In the genomic region with DNA sequence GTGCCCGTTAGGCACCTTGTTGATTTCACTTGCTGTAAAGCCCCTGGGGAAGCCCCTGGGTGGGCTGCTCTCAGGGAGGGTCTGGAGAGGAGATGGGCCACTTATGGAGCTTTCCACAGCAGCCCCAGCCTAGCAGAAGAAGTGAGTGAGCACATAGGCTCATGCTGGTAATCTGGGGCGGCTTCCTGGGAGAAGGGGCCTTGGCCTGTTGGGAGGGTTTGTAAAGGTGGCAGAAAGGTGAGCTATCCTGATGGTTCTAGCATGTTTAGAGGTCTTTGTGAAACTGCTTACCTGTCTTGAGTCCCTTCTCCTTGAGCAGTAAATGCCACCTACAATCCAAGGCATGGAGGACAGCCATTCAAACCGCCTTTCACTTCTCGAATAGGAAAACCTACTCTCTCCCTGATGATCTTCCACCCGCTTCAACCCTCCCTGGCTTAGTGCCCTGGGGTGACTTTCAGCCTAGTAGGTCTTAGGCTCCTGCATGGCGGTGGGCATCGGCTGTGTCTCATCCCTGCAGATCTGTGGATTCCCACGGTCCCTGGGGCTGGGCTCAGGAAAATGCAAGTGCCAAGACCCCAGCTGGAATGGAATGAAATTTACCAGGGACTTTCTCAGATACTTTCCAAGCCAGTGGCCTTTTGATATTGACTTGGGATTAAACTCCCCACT, we compare ENCODE assay signal across 20 cellular contexts.
DNase-seq lines count a peak whose midpoint lies in the region; ATAC-seq and TF ChIP-seq lines count a peak whose summit lies in the region.
"Had no signal": no experiment of that assay in that cellular context is flagged by ENCODE, and none has a peak within 500 bp of the region (broad histone marks: within the 10 kb centered on the region; RNA-seq: fewer than 3 reads in every experiment).

No MANE protein-coding gene starts in this region.

- POLR2A ChIA-PET in activated CD8-positive, alpha-beta T cell treated with anti-CD3 and anti-CD28 coated beads for 36 hours (lab: Charles Lee), result interaction anchor here (0.7 to 1.0 kb wide), 6 partner anchors 9 to 89 kb away, joined by 3 to 4 read pairs (median 3); no protein-coding TSS in a partner anchor
- POLR2A ChIA-PET in activated CD8-positive, alpha-beta T cell treated with anti-CD3 and anti-CD28 coated beads, Interleukin-2, amount 10 ng/mL, durations not matched to agents 7 days and 5 days (lab: Charles Lee), result no interaction called here
- POLR2A ChIA-PET in CD4-positive, alpha-beta memory T cell (lab: Charles Lee; ENCODE audit: partially characterized antibody), result no interaction called here

- H3K4me1 ChIP-seq in CD4-positive, alpha-beta memory T cell (ENCODE audit: insufficient read depth, low read length), result peaks cover 27% of the 10 kb centered on the region

- no peak overlapping the region for H3K4me3 ChIP-seq in CD4-positive, alpha-beta memory T cell (ENCODE audit: low read length in 2 of 2)

- intact Hi-C loops in activated CD8-positive, alpha-beta T cell treated with anti-CD3 and anti-CD28 coated beads for 36 hours (cut with micrococcal nuclease), result loop anchor here (10.0 kb wide), 1 partner anchor 82 kb away; no protein-coding TSS in a partner anchor
- intact Hi-C loops in CD4-positive, alpha-beta memory T cell (cut with micrococcal nuclease), result no loop called here
- intact Hi-C loops in posterior vena cava (cut with DNase I), result no loop called here

- CTCF ChIA-PET in activated CD8-positive, alpha-beta T cell treated with anti-CD3 and anti-CD28 coated beads for 36 hours (lab: Charles Lee), result interaction anchor here (0.8 to 1.7 kb wide), 3 partner anchors 10 to 19 kb away, joined by 3 to 5 read pairs (median 3); no protein-coding TSS in a partner anchor
- CTCF ChIA-PET in activated CD8-positive, alpha-beta T cell treated with anti-CD3 and anti-CD28 coated beads, Interleukin-2, amount 10 ng/mL, durations not matched to agents 7 days and 5 days (lab: Charles Lee), result interaction anchor here (0.7 kb wide), 1 partner anchor 14 kb away, joined by 3 read pairs; no protein-coding TSS in a partner anchor
- CTCF ChIA-PET in CD4-positive, alpha-beta memory T cell (lab: Charles Lee; ENCODE audit: partially characterized antibody), result interaction anchor here (1.1 to 1.5 kb wide), 4 partner anchors 12 to 103 kb away, joined by 3 to 5 read pairs (median 4); no protein-coding TSS in a partner anchor

- H3K4me3 Mint-ChIP-seq in activated CD8-positive, alpha-beta T cell treated with anti-CD3 and anti-CD28 coated beads for 36 hours, result peak overlapping the region; percentile 40
- H3K4me3 Mint-ChIP-seq in activated CD8-positive, alpha-beta T cell treated with anti-CD3 and anti-CD28 coated beads, Interleukin-2, amount 10 ng/mL, durations not matched to agents 7 days and 5 days, result no peak overlapping the region
- H3K4me3 Mint-ChIP-seq in CD4-positive, alpha-beta memory T cell, result peak overlapping the region in 2 of 8 donors; percentile 2 to 35
- no peak overlapping the region for H3K4me3 Mint-ChIP-seq in chondrocyte (ENCODE audit: unreplicated experiment)

- H3K4me1 Mint-ChIP-seq in activated CD8-positive, alpha-beta T cell treated with anti-CD3 and anti-CD28 coated beads for 36 hours (ENCODE audit: low read depth), result peaks cover 62% of the 10 kb centered on the region
- H3K4me1 Mint-ChIP-seq in activated CD8-positive, alpha-beta T cell treated with anti-CD3 and anti-CD28 coated beads, Interleukin-2, amount 10 ng/mL, durations not matched to agents 7 days and 5 days (ENCODE audit: low read depth), result peaks cover 33% of the 10 kb centered on the region
- H3K4me1 Mint-ChIP-seq in CD4-positive, alpha-beta memory T cell, result peaks cover 39 to 60% (median 47%) of the 10 kb centered on the region in 4 donors
- peaks cover 57% of the 10 kb centered on the region for H3K4me1 Mint-ChIP-seq in chondrocyte (ENCODE audit: low read depth)

- no peaks in the 10 kb centered on the region for H3K27me3 ChIP-seq in CD4-positive, alpha-beta memory T cell (ENCODE audit: insufficient read depth, low read length)

- no peak for DNase-seq in activated CD8-positive, alpha-beta T cell treated with anti-CD3 and anti-CD28 coated beads for 36 hours
- no peak for DNase-seq in activated CD8-positive, alpha-beta T cell treated with anti-CD3 and anti-CD28 coated beads, Interleukin-2, amount 10 ng/mL, durations not matched to agents 7 days and 5 days
- DNase-seq in CD4-positive, alpha-beta memory T cell, result no peak
- no peak for DNase-seq in chondrocyte (ENCODE audit: low spot score)
- peak; percentile 31 for DNase-seq in posterior vena cava (ENCODE audit: low spot score)
- DNase-seq in dedifferentiated amniotic fluid mesenchymal stem cell (ENCODE audit: extremely low spot score), result no peak
- no peak for DNase-seq in hepatic stellate cell (ENCODE audit: low spot score)
- DNase-seq in cerebellar nuclear complex (lab: John Stamatoyannopoulos, UW), result no peak
- DNase-seq: activated CD4-positive, alpha-beta T cell treated with anti-CD3 and anti-CD28 coated beads, Interleukin-2, amount 50 U/mL, for 4 hours; activated CD8-positive, alpha-beta memory T cell treated with anti-CD3 and anti-CD28 coated beads, Interleukin-2, amount 50 U/mL, for 48 hours; dermis blood vessel endothelial cell; DMS53; mesendoderm; NCI-H1092; NCI-H187; NCI-H526; NK-92 treated with Interleukin-12 subunit alpha and Interleukin-12 subunit beta, amount 100 ng/mL, for 24 hours; stimulated activated naive CD8-positive, alpha-beta T cell treated with anti-CD3 and anti-CD28 coated beads, Interleukin-15, Interleukin-2, amounts not matched to agents 100 U/mL and 50 U/mL, for 24 hours; SW 1271 had no signal

- H3K36me3 ChIP-seq in CD4-positive, alpha-beta memory T cell (ENCODE audit: insufficient read depth, low read length), result no peaks in the 10 kb centered on the region

- H3K27me3 Mint-ChIP-seq in activated CD8-positive, alpha-beta T cell treated with anti-CD3 and anti-CD28 coated beads for 36 hours, result no peaks in the 10 kb centered on the region
- peaks cover 6% of the 10 kb centered on the region for H3K27me3 Mint-ChIP-seq in activated CD8-positive, alpha-beta T cell treated with anti-CD3 and anti-CD28 coated beads, Interleukin-2, amount 10 ng/mL, durations not matched to agents 7 days and 5 days (ENCODE audit: low read depth)
- H3K27me3 Mint-ChIP-seq in CD4-positive, alpha-beta memory T cell, result no peaks in the 10 kb centered on the region
- H3K27me3 Mint-ChIP-seq in chondrocyte (ENCODE audit: low read depth), result no peaks in the 10 kb centered on the region

- H3K36me3 Mint-ChIP-seq in activated CD8-positive, alpha-beta T cell treated with anti-CD3 and anti-CD28 coated beads for 36 hours (ENCODE audit: low read depth), result no peaks in the 10 kb centered on the region
- H3K36me3 Mint-ChIP-seq in activated CD8-positive, alpha-beta T cell treated with anti-CD3 and anti-CD28 coated beads, Interleukin-2, amount 10 ng/mL, durations not matched to agents 7 days and 5 days (ENCODE audit: low read depth), result no peaks in the 10 kb centered on the region
- no peaks in the 10 kb centered on the region for H3K36me3 Mint-ChIP-seq in CD4-positive, alpha-beta memory T cell
- no peaks in the 10 kb centered on the region for H3K36me3 Mint-ChIP-seq in chondrocyte (ENCODE audit: low read depth)

- H3K27ac ChIP-seq in CD4-positive, alpha-beta memory T cell (ENCODE audit: low read depth, low read length), result no peak overlapping the region

- ATAC-seq in activated CD8-positive, alpha-beta T cell treated with anti-CD3 and anti-CD28 coated beads for 36 hours, result no peak
- no peak for ATAC-seq in activated CD8-positive, alpha-beta T cell treated with anti-CD3 and anti-CD28 coated beads, Interleukin-2, amount 10 ng/mL, durations not matched to agents 7 days and 5 days
- ATAC-seq: Panc1 had no signal

- TF ChIP-seq CTCF in activated CD8-positive, alpha-beta T cell treated with anti-CD3 and anti-CD28 coated beads for 36 hours (IDR thresholded peaks at IDR 0.05), result no peak
- TF ChIP-seq CTCF in chondrocyte (IDR thresholded peaks at IDR 0.05), result no peak

- H3K9me3 ChIP-seq in CD4-positive, alpha-beta memory T cell (ENCODE audit: control insufficient read depth in 1 of 2, low read length in 2 of 2), result no peaks in the 10 kb centered on the region

- H3K9me3 Mint-ChIP-seq in activated CD8-positive, alpha-beta T cell treated with anti-CD3 and anti-CD28 coated beads for 36 hours, result no peaks in the 10 kb centered on the region
- no peaks in the 10 kb centered on the region for H3K9me3 Mint-ChIP-seq in activated CD8-positive, alpha-beta T cell treated with anti-CD3 and anti-CD28 coated beads, Interleukin-2, amount 10 ng/mL, durations not matched to agents 7 days and 5 days (ENCODE audit: insufficient read depth)
- H3K9me3 Mint-ChIP-seq in CD4-positive, alpha-beta memory T cell, result no peaks in the 10 kb centered on the region
- no peaks in the 10 kb centered on the region for H3K9me3 Mint-ChIP-seq in chondrocyte (ENCODE audit: low read depth)

- H3K27ac Mint-ChIP-seq in activated CD8-positive, alpha-beta T cell treated with anti-CD3 and anti-CD28 coated beads for 36 hours, result peak overlapping the region; percentile 80
- H3K27ac Mint-ChIP-seq in activated CD8-positive, alpha-beta T cell treated with anti-CD3 and anti-CD28 coated beads, Interleukin-2, amount 10 ng/mL, durations not matched to agents 7 days and 5 days, result no peak overlapping the region
- H3K27ac Mint-ChIP-seq in CD4-positive, alpha-beta memory T cell, result peak overlapping the region in 5 of 7 donors; percentile 67 to 85 (median 73)
- H3K27ac Mint-ChIP-seq in chondrocyte (ENCODE audit: unreplicated experiment), result peak overlapping the region; percentile 89
